Comparison of ENCODE assay signal across 10 cellular contexts in the genomic region with DNA sequence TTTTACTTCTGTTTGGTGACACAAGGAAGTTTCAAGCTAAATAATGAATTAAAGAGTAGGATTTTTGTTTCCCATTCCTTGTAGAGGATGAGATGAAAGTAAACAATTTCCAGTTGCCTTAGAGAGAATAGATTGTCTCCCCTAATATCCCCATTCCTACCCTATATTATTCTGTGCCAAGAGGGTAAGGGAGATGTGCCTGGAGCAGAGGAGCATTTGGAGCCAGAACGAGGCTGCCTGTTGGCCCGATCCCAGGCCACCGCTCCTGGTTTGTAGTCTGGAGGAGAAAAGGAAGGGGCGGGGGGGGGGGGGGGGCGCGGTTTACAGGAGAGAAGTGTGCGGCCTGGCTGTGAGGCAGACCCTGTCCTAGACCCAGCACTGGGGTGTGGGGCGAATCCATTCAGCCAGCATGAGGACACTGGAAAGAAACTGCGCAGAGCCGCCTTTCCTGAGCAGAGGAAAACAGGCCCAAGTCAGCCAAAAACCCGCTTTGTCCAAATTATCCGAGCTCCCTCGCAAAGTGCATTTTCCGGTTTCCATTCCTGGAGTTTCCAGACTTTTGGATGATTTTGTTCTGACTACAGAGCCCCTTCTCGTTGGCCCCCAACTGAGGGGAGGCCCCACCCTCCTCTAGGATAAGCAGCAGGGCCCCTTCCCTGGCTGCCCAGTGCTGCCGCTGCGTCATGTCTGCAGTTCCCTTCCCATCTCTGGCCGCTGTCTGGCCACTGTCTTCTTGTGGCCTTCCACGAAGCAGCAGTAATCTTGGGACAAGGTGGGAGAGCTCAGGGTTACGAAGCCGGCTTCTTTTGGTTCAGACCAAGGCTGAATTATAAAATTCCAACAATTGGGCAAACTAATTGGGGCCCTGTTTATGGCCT. TPM values are rescaled to one million over a fixed set of nuclear protein-coding genes. Genes with fewer than 3 reads are reported as not detected.
DNase-seq lines count a peak whose midpoint lies in the region; ATAC-seq and TF ChIP-seq lines count a peak whose summit lies in the region.
"Had no signal": no experiment of that assay in that cellular context is flagged by ENCODE, and none has a peak within 500 bp of the region (broad histone marks: within the 10 kb centered on the region; RNA-seq: fewer than 3 reads in every experiment).

No MANE protein-coding gene starts in this region.

- TF ChIP-seq CTCF in left lung (IDR thresholded peaks at IDR 0.05) (no peak), thoracic aorta (IDR thresholded peaks at IDR 0.05) (no peak), Calu3 (IDR thresholded peaks at IDR 0.05; ENCODE audit: unreplicated experiment) (no peak)

- H3K36me3 ChIP-seq in MG63 (peaks cover 49% of the 10 kb centered on the region), left lung (no peaks in the 10 kb centered on the region), thoracic aorta (no peaks in the 10 kb centered on the region)
- H3K36me3 ChIP-seq: WERI-Rb-1 had no signal

- intact Hi-C loops in left lung (cut with DNase I) (no loop called here), Calu3 (cut with micrococcal nuclease; ENCODE audit: unreplicated experiment) (no loop called here)

- CTCF ChIA-PET in Calu3 (lab: Charles Lee): no interaction called here

- no peak overlapping the region for H3K4me3 Mint-ChIP-seq in Calu3 (ENCODE audit: low read depth, unreplicated experiment)
- H3K4me3 Mint-ChIP-seq: activated naive CD8-positive, alpha-beta T cell treated with anti-CD3 and anti-CD28 coated beads, Interleukin-2, amount 50 U/mL, for 24 hours had no signal

- H3K36me3 Mint-ChIP-seq in Calu3 (ENCODE audit: insufficient read depth, unreplicated experiment): peaks cover 5% of the 10 kb centered on the region

- peaks cover 75 to 98% of the 10 kb centered on the region in 2 donors for H3K4me1 ChIP-seq in left lung
- H3K4me1 ChIP-seq in thoracic aorta (ENCODE audit: control insufficient read depth in 1 of 2, low read depth in 2 of 2): peaks cover 59 to 88% of the 10 kb centered on the region in 2 donors

- ATAC-seq in left lung (no peak), thoracic aorta (ENCODE audit: insufficient number of reproducible peaks, low FRiP score, low read depth) (no peak)
- ATAC-seq: activated naive CD8-positive, alpha-beta T cell treated with anti-CD3 and anti-CD28 coated beads, Interleukin-2, amount 50 U/mL, for 24 hours had no signal

- H3K27me3 Mint-ChIP-seq in Calu3 (ENCODE audit: unreplicated experiment): no peaks in the 10 kb centered on the region

- BruUV-seq in Calu3 (replicated peaks; lab: Mats Ljungman, UMichigan): no TSS peak

- H3K27me3 ChIP-seq in MG63 (no peaks in the 10 kb centered on the region), left lung (peaks cover 0 to 27% of the 10 kb centered on the region in 2 donors), thoracic aorta (replicated peaks; ENCODE audit: insufficient read depth) (no peaks in the 10 kb centered on the region)

- H3K27ac Mint-ChIP-seq in Calu3 (ENCODE audit: unreplicated experiment): no peak overlapping the region
- H3K27ac Mint-ChIP-seq: activated naive CD8-positive, alpha-beta T cell treated with anti-CD3 and anti-CD28 coated beads, Interleukin-2, amount 50 U/mL, for 24 hours had no signal

- no peaks in the 10 kb centered on the region for H3K4me1 Mint-ChIP-seq in Calu3 (ENCODE audit: low read depth, unreplicated experiment)

- no peaks in the 10 kb centered on the region for H3K9me3 Mint-ChIP-seq in Calu3 (ENCODE audit: low read depth, unreplicated experiment)
- H3K9me3 Mint-ChIP-seq: activated naive CD8-positive, alpha-beta T cell treated with anti-CD3 and anti-CD28 coated beads, Interleukin-2, amount 50 U/mL, for 24 hours had no signal

- H3K9me3 ChIP-seq in MG63 (no peaks in the 10 kb centered on the region), left lung (no peaks in the 10 kb centered on the region), thoracic aorta (no peaks in the 10 kb centered on the region)

- H3K27ac ChIP-seq in cingulate gyrus (ENCODE audit: low read depth, low read length) (peak overlapping the region; percentile 92), left lung (peak overlapping the region; percentile 77 to 94), thoracic aorta (peak overlapping the region; percentile 98 to 99)
- H3K27ac ChIP-seq: WERI-Rb-1 had no signal

- DNase-seq in MG63 (peak; percentile 95), left lung (peak in 1 of 2 donors; percentile 78), thoracic aorta (ENCODE audit: low spot score) (no peak), NCI-H345 (lab: John Stamatoyannopoulos, UW) (no peak), NOMO-1 (lab: John Stamatoyannopoulos, UW; ENCODE audit: unreplicated experiment in 2 of 2) (no peak), Calu3 (no peak)
- DNase-seq in activated CD8-positive, alpha-beta memory T cell treated with anti-CD3 and anti-CD28 coated beads, Interleukin-2, amount 50 U/mL, for 48 hours: no peak
- DNase-seq: activated naive CD8-positive, alpha-beta T cell treated with anti-CD3 and anti-CD28 coated beads, Interleukin-2, amount 50 U/mL, for 24 hours; WERI-Rb-1 had no signal

- peak overlapping the region; percentile 30 for H3K4me3 ChIP-seq in MG63
- H3K4me3 ChIP-seq in left lung: no peak overlapping the region
- peak overlapping the region; percentile 69 for H3K4me3 ChIP-seq in thoracic aorta

RNA-seq across cellular contexts. Expression of gene NFIX, which starts 23.0 kb away (rescaled TPM):
- 53.9 and 78.0 TPM in 2 replicates for total RNA-seq in MG63 (2014; rRNA removed; shearing (Covaris generic); ENCODE audit: low replicate concordance)
- total RNA-seq in left lung (100 to 1,000 TPM; 166 to 237 TPM), thoracic aorta (100 to 1,000 TPM; 126 to 145 TPM), Calu3 (2022) (16.4 and 21.9 TPM in 2 replicates)

RNA-seq across cellular contexts. Expression of gene DAND5, which starts 48.9 kb away (rescaled TPM):
- total RNA-seq in MG63 (2014; rRNA removed; shearing (Covaris generic); ENCODE audit: low replicate concordance): 0.33 and 1.2 TPM in 2 replicates
- under 1 TPM in 1 of 2 donors, not detected in 1; 0.13 TPM for total RNA-seq in left lung
- total RNA-seq in thoracic aorta: not detected
- total RNA-seq in Calu3 (2022): 0.21 and 0.47 TPM in 2 replicates

Comparison
In these comparisons a context has a peak if more than half of its experiments do, and no peak if none do; other contexts are left out.
1. H3K4me3 ChIP-seq: peak in MG63 (single experiment) and thoracic aorta (single experiment); none in left lung (0 of 2).
2. Peak in every context shown above with its lines, with median percentiles within 50 percentile points of each other: H3K27ac ChIP-seq.